Comparison of ENCODE assay signal across 10 cellular contexts in the genomic region with DNA sequence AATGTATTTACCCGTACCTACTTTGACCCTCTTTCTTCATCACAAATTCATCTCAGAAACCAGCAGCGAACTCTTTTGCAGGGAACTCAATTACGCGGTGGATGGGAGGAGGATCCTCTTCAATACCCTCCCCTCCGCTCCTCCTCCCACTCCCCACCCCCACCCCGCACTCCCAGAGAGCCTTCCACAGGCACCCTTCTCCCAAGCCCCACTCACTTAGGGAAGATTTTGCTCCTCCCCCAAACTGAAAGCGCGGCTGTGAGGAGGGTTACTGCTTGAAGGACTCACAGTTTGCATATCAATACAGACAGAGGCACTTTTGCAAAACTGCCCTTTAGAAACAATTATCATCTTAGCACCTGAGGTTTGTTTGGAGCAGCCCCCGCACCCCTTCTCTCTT. TPM values are rescaled to one million over a fixed set of nuclear protein-coding genes. Genes with fewer than 3 reads are reported as not detected.
A peak's percentile ranks its signal among the peaks of the same experiment; 100 is the strongest.
DNase-seq lines count a peak whose midpoint lies in the region; ATAC-seq and TF ChIP-seq lines count a peak whose summit lies in the region.
"Had no signal": no experiment of that assay in that cellular context is flagged by ENCODE, and none has a peak within 500 bp of the region (broad histone marks: within the 10 kb centered on the region; RNA-seq: fewer than 3 reads in every experiment).

No MANE protein-coding gene starts in this region.

- H4K20me1 ChIP-seq in IMR-90 (ENCODE audit: insufficient read depth, low read length) = no peaks in the 10 kb centered on the region
- H4K20me1 ChIP-seq in smooth muscle cell (ENCODE audit: low read depth) = no peaks in the 10 kb centered on the region

- no peaks in the 10 kb centered on the region for H3F3A ChIP-seq in smooth muscle cell (ENCODE audit: low read depth)

- H3K27ac ChIP-seq in IMR-90 (ENCODE audit: insufficient read depth, low read length) (peak overlapping the region; percentile 57; the same call in 1 of the 2 replicates), dorsolateral prefrontal cortex (peak overlapping the region in 55 of 59 donors; percentile 5 to 91 (median 82)), smooth muscle cell (ENCODE audit: low read depth) (no peak overlapping the region)

- peak overlapping the region; percentile 43; the same call in 1 of the 2 replicates for H3K4ac ChIP-seq in IMR-90 (ENCODE audit: low read depth, low read length)

- DNase-seq in IMR-90 = peak; percentile 45
- peak in 6 of 10 donors; percentile 19 to 50 (median 32) for DNase-seq in dorsolateral prefrontal cortex
- peak; percentile 61 for DNase-seq in iPS-NIHi7 (ENCODE audit: extremely low spot score)
- DNase-seq in smooth muscle cell (lab: John Stamatoyannopoulos, UW; ENCODE audit: unreplicated experiment) = no peak
- no peak for DNase-seq in medulla oblongata (ENCODE audit: extremely low spot score)
- DNase-seq in effector CD8-positive, alpha-beta T cell (lab: John Stamatoyannopoulos, UW) = no peak
- no peak for DNase-seq in KG1 (lab: John Stamatoyannopoulos, UW)
- no peak for DNase-seq in activated CD4-positive, alpha-beta T cell treated with anti-CD3 and anti-CD28 coated beads, Interleukin-2, amount 50 U/mL, for 48 hours
- DNase-seq: activated CD4-positive, alpha-beta memory T cell treated with anti-CD3 and anti-CD28 coated beads, Interleukin-2, amount 10 ng/mL, durations not matched to agents 7 days and 5 days; naive B cell had no signal

- H4K5ac ChIP-seq in IMR-90 (ENCODE audit: low read depth, low read length) = 0 out of 2 replicates have a peak overlapping the region, but pooled peaks have one; percentile 19

- H3K14ac ChIP-seq in IMR-90 (replicated peaks; ENCODE audit: low read depth, low read length) = no peak overlapping the region

- CTCF ChIA-PET in IMR-90 (lab: Yijun Ruan, JAX) = no interaction called here

- H3K36me3 ChIP-seq in IMR-90 (ENCODE audit: control insufficient read depth, insufficient read depth, low read length) (no peaks in the 10 kb centered on the region), smooth muscle cell (ENCODE audit: low read depth) (no peaks in the 10 kb centered on the region)

- no peaks in the 10 kb centered on the region for H3K27me3 ChIP-seq in IMR-90 (ENCODE audit: control insufficient read depth, insufficient read depth, low read length)
- peaks cover 0 to 83% (median 19%) of the 10 kb centered on the region in 45 donors for H3K27me3 ChIP-seq in dorsolateral prefrontal cortex
- H3K27me3 ChIP-seq in smooth muscle cell (ENCODE audit: low read depth) = no peaks in the 10 kb centered on the region

- intact Hi-C loops in IMR-90 (cut with micrococcal nuclease) = loop anchor here (2.0 to 10.0 kb wide), 10 partner anchors 261 to 1476 kb away; no protein-coding TSS in a partner anchor
- intact Hi-C loops in dorsolateral prefrontal cortex (cut with DNase I) = loop anchor here (5.0 to 10.0 kb wide), 3 partner anchors 261 to 646 kb away; no protein-coding TSS in a partner anchor

- POLR2A ChIA-PET in IMR-90 (lab: Charles Lee; ENCODE audit: unreplicated experiment) = no interaction called here

- peak overlapping the region; percentile 56 for H3K23ac ChIP-seq in IMR-90 (ENCODE audit: low read depth, low read length)

- dilution Hi-C loops in IMR-90 (cut with HindIII; ENCODE audit: low sequenced_read_pairs, unreplicated experiment) = no loop called here

- H2AK9ac ChIP-seq in IMR-90 (replicated peaks; ENCODE audit: low read depth, low read length, poor library complexity) = no peak overlapping the region

- no peak overlapping the region for H2BK15ac ChIP-seq in IMR-90 (ENCODE audit: low read depth, low read length)

- no peaks in the 10 kb centered on the region for H3K4me1 ChIP-seq in IMR-90 (ENCODE audit: control insufficient read depth, insufficient read depth, low read length)
- H3K4me1 ChIP-seq in smooth muscle cell (ENCODE audit: low read depth) = no peaks in the 10 kb centered on the region

- H3K4me3 ChIP-seq in IMR-90 (ENCODE audit: insufficient read depth, low read depth, low read length) (peak overlapping the region; percentile 63), dorsolateral prefrontal cortex (peak overlapping the region; percentile 26 to 77 (median 61)), smooth muscle cell (peak overlapping the region; percentile 48)

- H3K9me3 ChIP-seq in IMR-90 (ENCODE audit: control insufficient read depth, insufficient read depth, low read length) (no peaks in the 10 kb centered on the region), smooth muscle cell (replicated peaks; ENCODE audit: low read depth) (no peaks in the 10 kb centered on the region)

- WGBS in IMR-90 (ENCODE audit: extremely low coverage in 2 of 2, insufficient read length in 1 of 2), 2 experiments = no CpG with 5 or more reads among the region's 9 CpGs
- WGBS in smooth muscle cell (ENCODE audit: low lambda C conversion rate) = 47% methylated on average over 7 of the region's 9 CpGs

- 0 out of 4 replicates have a peak overlapping the region, but pooled peaks of 1 of the 2 experiments have one; percentile 36 for H4K8ac ChIP-seq in IMR-90 (ENCODE audit: low read depth in 2 of 2, low read length in 2 of 2)

- no peaks in the 10 kb centered on the region for H3K79me2 ChIP-seq in smooth muscle cell (ENCODE audit: low read depth)

- TF ChIP-seq POLR2A in IMR-90 (IDR thresholded peaks at IDR 0.05; ENCODE audit: low read depth, low read length) = no peak

- in situ Hi-C loops in IMR-90 (cut with MboI; ENCODE audit: low sequenced_read_pairs) = loop anchor here (25.0 kb wide), 1 partner anchor 1476 kb away; no protein-coding TSS in a partner anchor

- ATAC-seq in IMR-90 (ENCODE audit: low read depth) = peak; percentile 60

- H4K91ac ChIP-seq in IMR-90 (ENCODE audit: insufficient read depth, low read depth, low read length) = no peak overlapping the region

- H2AK5ac ChIP-seq in IMR-90 (ENCODE audit: low read depth, low read length) = no peak overlapping the region

- BruUV-seq in IMR-90 (replicated peaks; lab: Mats Ljungman, UMichigan) = no TSS peak

- no peak overlapping the region; the same call in 1 of the 2 replicates for H3K56ac ChIP-seq in IMR-90 (ENCODE audit: extremely low read depth, insufficient read depth, low read length)

- no peak overlapping the region for H2BK20ac ChIP-seq in IMR-90 (ENCODE audit: low read depth, low read length)

- TF ChIP-seq RAD21 in IMR-90 (IDR thresholded peaks at IDR 0.05; ENCODE audit: low read length) = no peak

- H3K9me1 ChIP-seq in IMR-90 (ENCODE audit: insufficient read depth, low read length) = no peaks in the 10 kb centered on the region

- no peak overlapping the region for H2BK5ac ChIP-seq in IMR-90 (ENCODE audit: low read depth, low read length, poor library complexity, severe bottlenecking)

- H2BK120ac ChIP-seq in IMR-90 (ENCODE audit: low read depth, low read length) = no peak overlapping the region

- peak overlapping the region; percentile 41; the same call in 1 of the 2 replicates for H3K18ac ChIP-seq in IMR-90 (ENCODE audit: low read depth, low read length)

- H2AFZ ChIP-seq in IMR-90 (replicated peaks; ENCODE audit: low read length, poor library complexity) = peak overlapping the region; percentile 80
- H2AFZ ChIP-seq in smooth muscle cell (ENCODE audit: low read depth) = peak overlapping the region; percentile 72

- TF ChIP-seq CTCF in IMR-90 (conservative IDR thresholded peaks at IDR 0.05; ENCODE audit: low read depth, low read length) = no peak
- no peak for TF ChIP-seq CTCF in dorsolateral prefrontal cortex (IDR thresholded peaks at IDR 0.05 in 54 of 56, conservative IDR thresholded peaks at IDR 0.05 in 2 of 56; ENCODE audit: low read depth in 1 of 56, partially characterized antibody in 56 of 56)
- no peak for TF ChIP-seq CTCF in smooth muscle cell (IDR thresholded peaks at IDR 0.05; ENCODE audit: borderline replicate concordance, insufficient read depth, poor library complexity, severe bottlenecking)

- H3K4me2 ChIP-seq in IMR-90 (ENCODE audit: low read depth, low read length) (peak overlapping the region; percentile 88), smooth muscle cell (peak overlapping the region; percentile 90)

- H3K9ac ChIP-seq in IMR-90 (ENCODE audit: low read depth, low read length) (peak overlapping the region; percentile 48; the same call in 1 of the 2 replicates), smooth muscle cell (ENCODE audit: low read depth) (no peak overlapping the region)

- H3K79me1 ChIP-seq in IMR-90 (ENCODE audit: low read depth in 1 of 2, low read length in 2 of 2) = no peaks in the 10 kb centered on the region; a peak in 1 of 4 replicates

TF ChIP-seq in IMR-90, 13 proteins besides CTCF, POLR2A, EP300 and RAD21:
- no peak for TF ChIP-seq FOS (IDR thresholded peaks at IDR 0.05; ENCODE audit: low read depth, low read length)
- no peak for TF ChIP-seq MAFK (IDR thresholded peaks at IDR 0.05; ENCODE audit: low read depth, low read length)
- TF ChIP-seq, protein P1, sequence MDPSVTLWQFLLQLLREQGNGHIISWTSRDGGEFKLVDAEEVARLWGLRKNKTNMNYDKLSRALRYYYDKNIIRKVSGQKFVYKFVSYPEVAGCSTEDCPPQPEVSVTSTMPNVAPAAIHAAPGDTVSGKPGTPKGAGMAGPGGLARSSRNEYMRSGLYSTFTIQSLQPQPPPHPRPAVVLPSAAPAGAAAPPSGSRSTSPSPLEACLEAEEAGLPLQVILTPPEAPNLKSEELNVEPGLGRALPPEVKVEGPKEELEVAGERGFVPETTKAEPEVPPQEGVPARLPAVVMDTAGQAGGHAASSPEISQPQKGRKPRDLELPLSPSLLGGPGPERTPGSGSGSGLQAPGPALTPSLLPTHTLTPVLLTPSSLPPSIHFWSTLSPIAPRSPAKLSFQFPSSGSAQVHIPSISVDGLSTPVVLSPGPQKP (IDR thresholded peaks at IDR 0.05; ENCODE audit: borderline replicate concordance, low read depth, low read length) = no peak
- TF ChIP-seq RFX5 (IDR thresholded peaks at IDR 0.05; ENCODE audit: low read depth, low read length) = no peak
TF ChIP-seq in IMR-90: peak in this region for 0.

RNA-seq across cellular contexts. Expression of a gene that starts 1.0 kb away (rescaled TPM):
- total RNA-seq in IMR-90 (2012; rRNA removed) (9.0 and 12.5 TPM in 2 replicates), dorsolateral prefrontal cortex (10 to 100 TPM in 119 of 120 experiments, 1 to 10 TPM in 1; 7.4 to 67.4 (median 29.0) TPM), smooth muscle cell (0.04 and 0.72 TPM in 2 replicates)
- polyA plus RNA-seq in IMR-90 (2012; rRNA removed) (1.4 and 1.5 TPM in 2 replicates), smooth muscle cell (not detected in 2 replicates)
- polyA plus RNA-seq in IMR-90 (2012; cell fraction: cytosol; rRNA removed) = 0.54 and 0.67 TPM in 2 replicates
- polyA plus RNA-seq in IMR-90 (2012; cell fraction: nucleus; rRNA removed; ENCODE audit: low replicate concordance) = 1.2 and 2.7 TPM in 2 replicates
- total RNA-seq: activated CD4-positive, alpha-beta memory T cell treated with anti-CD3 and anti-CD28 coated beads, Interleukin-2, amount 10 ng/mL, durations not matched to agents 7 days and 5 days had no signal

Comparison
In these comparisons a context has a peak if more than half of its experiments do, and no peak if none do; other contexts are left out.
1. DNase-seq: peak in IMR-90 (single experiment), dorsolateral prefrontal cortex (6 of 10) and iPS-NIHi7 (single experiment); none in smooth muscle cell (single experiment), medulla oblongata (single experiment), effector CD8-positive, alpha-beta T cell (single experiment), KG1 (single experiment) and activated CD4-positive, alpha-beta T cell treated with anti-CD3 and anti-CD28 coated beads, Interleukin-2, amount 50 U/mL, for 48 hours (0 of 2).
2. Peak in every context shown above with its lines, with median percentiles within 50 percentile points of each other: H3K4me3 ChIP-seq.